Comparison of ENCODE assay signal across 9 cellular contexts in genomic region chr6:44256291-44257006, GRCh38. TPM values are rescaled to one million over a fixed set of nuclear protein-coding genes. Genes with fewer than 3 reads are reported as not detected.
A peak's percentile ranks its signal among the peaks of the same experiment; 100 is the strongest.
DNase-seq lines count a peak whose midpoint lies in the region; ATAC-seq and TF ChIP-seq lines count a peak whose summit lies in the region.
"Had no signal": no experiment of that assay in that cellular context is flagged by ENCODE, and none has a peak within 500 bp of the region (broad histone marks: within the 10 kb centered on the region; RNA-seq: fewer than 3 reads in every experiment).

No MANE protein-coding gene starts in this region.

- 2 to 15% methylated on average over 12 to 25 of the region's 25 CpGs for WGBS in endodermal cell (ENCODE audit: insufficient coverage in 1 of 2, insufficient read length in 1 of 2), 2 experiments

- peak overlapping the region; percentile 64 for H3K9ac ChIP-seq in endodermal cell (ENCODE audit: extremely low read depth, low read length, poor library complexity, severe bottlenecking)

- H3K9me3 Mint-ChIP-seq in endodermal cell: no peaks in the 10 kb centered on the region

- H3K27ac ChIP-seq in endodermal cell (ENCODE audit: low read depth, low read length): peak overlapping the region; percentile 92

- no peaks in the 10 kb centered on the region for H3K27me3 Mint-ChIP-seq in endodermal cell (ENCODE audit: insufficient read depth)

- H3K4me1 Mint-ChIP-seq in endodermal cell: peaks cover 24% of the 10 kb centered on the region

- no peaks in the 10 kb centered on the region for H3K9me3 ChIP-seq in endodermal cell (ENCODE audit: control insufficient read depth, low read length)
- H3K9me3 ChIP-seq in neuron (ENCODE audit: low read length): no peaks in the 10 kb centered on the region

- peak overlapping the region; percentile 78 for H3K27ac Mint-ChIP-seq in endodermal cell

- H3K36me3 ChIP-seq in endodermal cell (ENCODE audit: control insufficient read depth, insufficient read depth, low read length) (peaks cover 43% of the 10 kb centered on the region), neuron (ENCODE audit: insufficient read depth, low read length) (peaks cover 62% of the 10 kb centered on the region)

- peak overlapping the region; percentile 74 for H3K4me3 Mint-ChIP-seq in endodermal cell

- H3K4me3 ChIP-seq in endodermal cell (ENCODE audit: low read length) (peak overlapping the region; percentile 96), neuron (ENCODE audit: low read length) (peak overlapping the region; percentile 96)

- H2AFZ ChIP-seq in neuron (ENCODE audit: low read depth, low read length): peak overlapping the region; percentile 55

- no peaks in the 10 kb centered on the region for H3K27me3 ChIP-seq in endodermal cell (ENCODE audit: control insufficient read depth, insufficient read depth, low read length, poor library complexity, severe bottlenecking)
- no peaks in the 10 kb centered on the region for H3K27me3 ChIP-seq in neuron (ENCODE audit: insufficient read depth, low read length)

- ATAC-seq in HG02759 (IDR thresholded peaks at IDR 0.05; ENCODE audit: unreplicated experiment) (no peak), GM19467 (IDR thresholded peaks at IDR 0.05; ENCODE audit: unreplicated experiment) (no peak)

- TF ChIP-seq CTCF in endodermal cell (conservative IDR thresholded peaks at IDR 0.05): no peak

- H3K4me1 ChIP-seq in endodermal cell (ENCODE audit: control insufficient read depth, insufficient read depth, low read length) (peaks cover 3% of the 10 kb centered on the region), neuron (ENCODE audit: insufficient read depth, low read length) (peaks cover 24% of the 10 kb centered on the region)

- H3K36me3 Mint-ChIP-seq in endodermal cell (ENCODE audit: low read depth): peaks cover 44% of the 10 kb centered on the region

- peak; percentile 13 to 28 for DNase-seq in activated CD4-positive, alpha-beta T cell treated with anti-CD3 and anti-CD28 coated beads, Interleukin-2, amount 50 U/mL, for 4 hours
- DNase-seq in activated CD4-positive, alpha-beta T cell treated with anti-CD3 and anti-CD28 coated beads, Interleukin-2, amount 50 U/mL, for 1 hour: no peak
- peak; percentile 47 for DNase-seq in SW480 (ENCODE audit: low spot score)
- no peak for DNase-seq in endodermal cell
- no peak for DNase-seq in GDM1 (lab: John Stamatoyannopoulos, UW)

RNA-seq across cellular contexts. Expression of gene SLC35B2, which starts 0.9 kb away (rescaled TPM):
- 10 to 100 TPM; 52.5 to 54.3 TPM for total RNA-seq in endodermal cell
- 42.1 TPM for polyA plus RNA-seq in endodermal cell (2013, experiment 1 of 2)
- 39.6 TPM for polyA plus RNA-seq in endodermal cell (2013, experiment 2 of 2)

RNA-seq across cellular contexts. Expression of gene NFKBIE, which starts 8.9 kb away (rescaled TPM):
- total RNA-seq in endodermal cell: 10 to 100 TPM in 1 of 2 donors, 1 to 10 TPM in 1; 8.3 to 11.0 TPM
- 8.9 TPM for polyA plus RNA-seq in endodermal cell (2013, experiment 1 of 2)
- 5.6 TPM for polyA plus RNA-seq in endodermal cell (2013, experiment 2 of 2)

RNA-seq across cellular contexts. Expression of gene HSP90AB1, which starts 9.5 kb away (rescaled TPM):
- 1,000 to 10,000 TPM; 1,356 to 1,422 TPM for total RNA-seq in endodermal cell
- polyA plus RNA-seq in endodermal cell (2013, experiment 1 of 2): 1,137 TPM
- 1,046 TPM for polyA plus RNA-seq in endodermal cell (2013, experiment 2 of 2)

RNA-seq across cellular contexts. Expression of gene TMEM151B, which starts 13.8 kb away (rescaled TPM):
- total RNA-seq in endodermal cell: under 1 TPM; 0.22 to 0.51 TPM
- 7.3 TPM for polyA plus RNA-seq in endodermal cell (2013, experiment 1 of 2)
- 6.5 TPM for polyA plus RNA-seq in endodermal cell (2013, experiment 2 of 2)
- total RNA-seq: dermis microvascular lymphatic vessel endothelial cell had no signal

RNA-seq across cellular contexts. Expression of gene SLC29A1, which starts 33.1 kb away (rescaled TPM):
- 100 to 1,000 TPM; 129 to 155 TPM for total RNA-seq in endodermal cell
- polyA plus RNA-seq in endodermal cell (2013, experiment 1 of 2): 65.0 TPM
- polyA plus RNA-seq in endodermal cell (2013, experiment 2 of 2): 58.4 TPM

Comparison
In these comparisons a context has a peak if more than half of its experiments do, and no peak if none do; other contexts are left out.
1. DNase-seq: peak in activated CD4-positive, alpha-beta T cell treated with anti-CD3 and anti-CD28 coated beads, Interleukin-2, amount 50 U/mL, for 4 hours (2 of 2) and SW480 (single experiment); none in activated CD4-positive, alpha-beta T cell treated with anti-CD3 and anti-CD28 coated beads, Interleukin-2, amount 50 U/mL, for 1 hour (single experiment), endodermal cell (single experiment) and GDM1 (single experiment).